ENCODE assay signal across 22 cellular contexts in the genomic region with DNA sequence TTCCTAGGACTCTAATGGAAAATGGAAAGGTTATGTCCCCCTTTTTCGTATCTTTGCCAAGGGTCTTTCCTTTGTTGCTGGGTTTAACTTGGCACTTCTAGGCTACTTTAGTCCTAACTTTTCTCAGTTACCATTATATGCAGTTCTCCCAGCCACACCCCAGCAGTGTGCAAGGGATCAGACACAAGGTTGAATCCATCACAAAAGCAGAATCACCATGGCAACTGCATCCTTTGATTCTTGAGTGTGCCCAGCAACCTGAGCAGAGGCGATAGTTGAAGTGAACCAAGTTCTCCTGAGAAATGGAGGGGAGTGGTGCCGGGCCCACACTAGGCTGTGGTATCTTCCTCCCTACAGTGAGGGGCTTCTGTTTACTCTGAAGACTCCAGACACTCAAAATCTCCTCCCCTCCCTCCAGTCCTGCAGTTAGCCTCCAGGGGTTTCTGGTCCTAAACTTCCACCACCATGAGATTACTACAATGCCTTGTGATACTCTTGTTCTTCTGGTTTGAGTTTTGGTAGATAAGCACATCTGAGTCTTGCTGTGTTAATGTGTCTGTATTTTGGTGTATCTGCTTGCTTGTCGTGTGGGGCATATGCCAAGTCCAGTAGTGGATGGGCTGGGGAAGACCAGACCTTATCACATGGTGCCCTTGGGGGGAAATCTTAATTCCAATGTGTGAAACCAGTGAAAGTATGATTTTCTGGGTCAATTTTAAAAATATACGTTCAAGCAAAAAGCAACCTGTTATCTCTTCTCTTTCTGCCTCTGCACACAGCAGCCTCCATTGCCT.
DNase-seq lines count a peak whose midpoint lies in the region; ATAC-seq and TF ChIP-seq lines count a peak whose summit lies in the region.
"Had no signal": no experiment of that assay in that cellular context is flagged by ENCODE, and none has a peak within 500 bp of the region (broad histone marks: within the 10 kb centered on the region; RNA-seq: fewer than 3 reads in every experiment).

No MANE protein-coding gene starts in this region.

- 87 to 94% methylated on average over 4 to 5 of the region's 5 CpGs for WGBS in gastroesophageal sphincter (ENCODE audit: low coverage in 1 of 2), 2 donors

- no peak for TF ChIP-seq EP300 in gastroesophageal sphincter (IDR thresholded peaks at IDR 0.05)

- H3K4me1 Mint-ChIP-seq in activated naive CD4-positive, alpha-beta T cell treated with anti-CD3 and anti-CD28 coated beads, Interleukin-2, amount 50 U/mL, for 24 hours, result no peaks in the 10 kb centered on the region
- no peaks in the 10 kb centered on the region for H3K4me1 Mint-ChIP-seq in activated naive CD4-positive, alpha-beta T cell treated with anti-CD3 and anti-CD28 coated beads for 36 hours (ENCODE audit: low read depth)
- H3K4me1 Mint-ChIP-seq: CD4-positive, CD25-positive, alpha-beta regulatory T cell had no signal

- POLR2A ChIA-PET in OCI-LY7 (lab: Charles Lee), result interaction anchor here (0.7 kb wide), 1 partner anchor 10 kb away, joined by 4 read pairs; no protein-coding TSS in a partner anchor
- POLR2A ChIA-PET in GM10248 (lab: Yijun Ruan, JAX), result no interaction called here

- no peak for DNase-seq in activated naive CD4-positive, alpha-beta T cell treated with anti-CD3 and anti-CD28 coated beads for 36 hours
- DNase-seq in OCI-LY7 (ENCODE audit: low spot score) (no peak), GM10248 (ENCODE audit: extremely low spot score) (no peak), NCI-H2029 treated with DMSO at 0.1 percent for 48 hours (lab: John Stamatoyannopoulos, UW) (no peak)
- DNase-seq: CD4-positive, CD25-positive, alpha-beta regulatory T cell; IMR-90; MM.1S; NCI-H1694; NCI-H2081; NCI-H2171 treated with DMSO at 0.1 percent for 48 hours; NCI-H345; NCI-H510A treated with DMSO at 0.1 percent for 48 hours; NCI-H82; NK-92 treated with Interleukin-12 subunit alpha and Interleukin-12 subunit beta, amount 100 ng/mL, for 24 hours; RPMI8226; SIG-M5 had no signal

- H4K20me1 ChIP-seq in OCI-LY7 (ENCODE audit: insufficient read depth, low read length), result no peaks in the 10 kb centered on the region
- H4K20me1 ChIP-seq: BLaER1 had no signal

- intact Hi-C loops in activated naive CD4-positive, alpha-beta T cell treated with anti-CD3 and anti-CD28 coated beads for 36 hours (cut with micrococcal nuclease), result no loop called here
- intact Hi-C loops in OCI-LY7 (cut with micrococcal nuclease; ENCODE audit: unreplicated experiment), result no loop called here

- H3K9ac ChIP-seq in stomach smooth muscle (ENCODE audit: low read length in 2 of 2), result no peak overlapping the region
- H3K9ac ChIP-seq: BLaER1, KMS-11 had no signal

- H3K27me3 ChIP-seq in gastroesophageal sphincter (no peaks in the 10 kb centered on the region), stomach smooth muscle (ENCODE audit: control insufficient read depth in 1 of 2, insufficient read depth in 2 of 2, low read length in 2 of 2) (no peaks in the 10 kb centered on the region)
- H3K27me3 ChIP-seq: BLaER1 had no signal

- peak overlapping the region; percentile 15; the same call in 1 of the 2 replicates for H2AFZ ChIP-seq in OCI-LY7 (ENCODE audit: low read length)

- peaks cover 5% of the 10 kb centered on the region for H3K27me3 Mint-ChIP-seq in activated naive CD4-positive, alpha-beta T cell treated with anti-CD3 and anti-CD28 coated beads, Interleukin-2, amount 50 U/mL, for 24 hours
- H3K27me3 Mint-ChIP-seq in activated naive CD4-positive, alpha-beta T cell treated with anti-CD3 and anti-CD28 coated beads for 36 hours (ENCODE audit: low read depth), result peaks cover 12% of the 10 kb centered on the region

- no peaks in the 10 kb centered on the region for H3K9me2 ChIP-seq in OCI-LY7 (ENCODE audit: insufficient read depth, low read length)

- H3K27ac Mint-ChIP-seq in activated naive CD4-positive, alpha-beta T cell treated with anti-CD3 and anti-CD28 coated beads, Interleukin-2, amount 50 U/mL, for 24 hours, result peak overlapping the region; percentile 1
- no peak overlapping the region for H3K27ac Mint-ChIP-seq in activated naive CD4-positive, alpha-beta T cell treated with anti-CD3 and anti-CD28 coated beads for 36 hours
- H3K27ac Mint-ChIP-seq: CD4-positive, CD25-positive, alpha-beta regulatory T cell had no signal

- H3K9me3 ChIP-seq in OCI-LY7 (ENCODE audit: low read length) (no peaks in the 10 kb centered on the region), gastroesophageal sphincter (no peaks in the 10 kb centered on the region), stomach smooth muscle (ENCODE audit: control insufficient read depth in 2 of 2, low read length in 2 of 2) (no peaks in the 10 kb centered on the region)
- H3K9me3 ChIP-seq: BLaER1 had no signal

- H3K9me3 Mint-ChIP-seq in activated naive CD4-positive, alpha-beta T cell treated with anti-CD3 and anti-CD28 coated beads, Interleukin-2, amount 50 U/mL, for 24 hours, result no peaks in the 10 kb centered on the region
- H3K9me3 Mint-ChIP-seq in activated naive CD4-positive, alpha-beta T cell treated with anti-CD3 and anti-CD28 coated beads for 36 hours, result no peaks in the 10 kb centered on the region
- H3K9me3 Mint-ChIP-seq: CD4-positive, CD25-positive, alpha-beta regulatory T cell had no signal

- no peak overlapping the region for H3K4me3 ChIP-seq in OCI-LY7 (ENCODE audit: low read depth, low read length, poor library complexity, severe bottlenecking)
- H3K4me3 ChIP-seq in gastroesophageal sphincter, result no peak overlapping the region
- H3K4me3 ChIP-seq in stomach smooth muscle (ENCODE audit: low read length in 2 of 2), result no peak overlapping the region
- H3K4me3 ChIP-seq: BLaER1, SK-N-MC had no signal

- CTCF ChIA-PET in activated naive CD4-positive, alpha-beta T cell treated with anti-CD3 and anti-CD28 coated beads for 36 hours (lab: Charles Lee), result no interaction called here
- CTCF ChIA-PET in OCI-LY7 (lab: Charles Lee; ENCODE audit: unreplicated experiment) (no interaction called here), GM10248 (lab: Yijun Ruan, JAX) (interaction anchor here (0.8 to 1.0 kb wide), 2 partner anchors 10 to 26 kb away, joined by 3 read pairs; no protein-coding TSS in a partner anchor)

- H3K36me3 ChIP-seq in OCI-LY7 (ENCODE audit: insufficient read depth, low read length), result no peaks in the 10 kb centered on the region
- no peaks in the 10 kb centered on the region for H3K36me3 ChIP-seq in gastroesophageal sphincter
- H3K36me3 ChIP-seq in stomach smooth muscle (ENCODE audit: control insufficient read depth in 2 of 2, insufficient read depth in 2 of 2, low read length in 2 of 2), result no peaks in the 10 kb centered on the region
- H3K36me3 ChIP-seq: BLaER1 had no signal

- no TSS peak for BruUV-seq in OCI-LY7 (replicated peaks; lab: Mats Ljungman, UMichigan)

- H3K79me2 ChIP-seq in OCI-LY7 (ENCODE audit: insufficient read depth, low read depth, low read length), result no peaks in the 10 kb centered on the region

- no peak overlapping the region for H3K4me3 Mint-ChIP-seq in activated naive CD4-positive, alpha-beta T cell treated with anti-CD3 and anti-CD28 coated beads, Interleukin-2, amount 50 U/mL, for 24 hours
- no peak overlapping the region for H3K4me3 Mint-ChIP-seq in activated naive CD4-positive, alpha-beta T cell treated with anti-CD3 and anti-CD28 coated beads for 36 hours
- H3K4me3 Mint-ChIP-seq: CD4-positive, CD25-positive, alpha-beta regulatory T cell had no signal

- TF ChIP-seq CTCF in OCI-LY7 (conservative IDR thresholded peaks at IDR 0.05; ENCODE audit: low read length) (no peak), gastroesophageal sphincter (IDR thresholded peaks at IDR 0.05) (no peak), GM10248 (IDR thresholded peaks at IDR 0.05; ENCODE audit: control extremely low read depth, extremely low read depth, low read depth, missing control alignments) (no peak)

- peaks cover 16% of the 10 kb centered on the region for H3K4me1 ChIP-seq in OCI-LY7 (ENCODE audit: insufficient read depth, low read length, poor library complexity, severe bottlenecking)
- H3K4me1 ChIP-seq in gastroesophageal sphincter, result peaks cover 8 to 74% (median 8%) of the 10 kb centered on the region in 3 donors
- H3K4me1 ChIP-seq in stomach smooth muscle (ENCODE audit: control insufficient read depth, insufficient read depth, low read length), result peaks cover 48% of the 10 kb centered on the region

- H3K4me2 ChIP-seq in OCI-LY7 (ENCODE audit: low read length), result no peak overlapping the region
- H3K4me2 ChIP-seq: BLaER1, KMS-11 had no signal

- H3K36me3 Mint-ChIP-seq in activated naive CD4-positive, alpha-beta T cell treated with anti-CD3 and anti-CD28 coated beads, Interleukin-2, amount 50 U/mL, for 24 hours, result no peaks in the 10 kb centered on the region
- no peaks in the 10 kb centered on the region for H3K36me3 Mint-ChIP-seq in activated naive CD4-positive, alpha-beta T cell treated with anti-CD3 and anti-CD28 coated beads for 36 hours (ENCODE audit: low read depth)
- H3K36me3 Mint-ChIP-seq: CD4-positive, CD25-positive, alpha-beta regulatory T cell had no signal

- no peak overlapping the region for H3K27ac ChIP-seq in OCI-LY7 (ENCODE audit: low read depth, low read length, poor library complexity, severe bottlenecking)
- peak overlapping the region in 3 of 4 donors; percentile 75 to 85 (median 76) for H3K27ac ChIP-seq in gastroesophageal sphincter
- peak overlapping the region; percentile 62 for H3K27ac ChIP-seq in stomach smooth muscle (ENCODE audit: low read length)
- H3K27ac ChIP-seq: BLaER1, KMS-11, SK-N-MC had no signal

- ATAC-seq in gastroesophageal sphincter, result no peak

- no peak for TF ChIP-seq POLR2A in gastroesophageal sphincter (IDR thresholded peaks at IDR 0.05)
